ENCODE assay signal across 8 cellular contexts in genomic region chr7:130667593-130668257, GRCh38. TPM values are rescaled to one million over a fixed set of nuclear protein-coding genes. Genes with fewer than 3 reads are reported as not detected.
DNase-seq lines count a peak whose midpoint lies in the region; ATAC-seq, FAIRE-seq and TF ChIP-seq lines count a peak whose summit lies in the region.

No MANE protein-coding gene starts in this region.

- no peak for TF ChIP-seq POLR2A in endothelial cell of umbilical vein (IDR thresholded peaks at IDR 0.05; ENCODE audit: low read depth, low read length)

- POLR2A ChIA-PET in endothelial cell of umbilical vein (lab: Charles Lee) = no interaction called here

- no peak for FAIRE-seq in endothelial cell of umbilical vein (lab: Jason Lieb, UNC)

- dilution Hi-C loops in endothelial cell of umbilical vein (cut with MboI; ENCODE audit: extremely low pct_ligation_motif_present, low sequenced_read_pairs) = no loop called here

- BruUV-seq in endothelial cell of umbilical vein (replicated peaks; lab: Mats Ljungman, UMichigan) = TSS peak; percentile 13

- no peaks in the 10 kb centered on the region for H3K79me2 ChIP-seq in endothelial cell of umbilical vein (ENCODE audit: control insufficient read depth, insufficient read depth, low read length)

- DNase-seq in RPMI8226 (peak; percentile 24), endothelial cell of umbilical vein (ENCODE audit: low read depth, low spot score) (peak; percentile 20), T-helper 9 cell (no peak)
- DNase-seq in activated CD4-positive, alpha-beta T cell treated with anti-CD3 and anti-CD28 coated beads, Interleukin-2, amount 50 U/mL, for 4 hours = no peak

- H3K4me2 ChIP-seq in BLaER1 (peak overlapping the region; percentile 95), endothelial cell of umbilical vein (ENCODE audit: insufficient read depth, low read length) (peak overlapping the region; percentile 94)

- CTCF ChIA-PET in endothelial cell of umbilical vein (lab: Charles Lee) = interaction anchor here (1.4 kb wide), 1 partner anchor 176 kb away, joined by 3 read pairs; the partner anchor contains the start of gene MEST

- H3K27me3 ChIP-seq in BLaER1 (no peaks in the 10 kb centered on the region), endothelial cell of umbilical vein (ENCODE audit: control insufficient read depth in 2 of 2, insufficient read depth in 2 of 2, low read length in 2 of 2) (peaks cover under 1 to 5% of the 10 kb centered on the region in 2 experiments), neuron (ENCODE audit: insufficient read depth, low read length) (no peaks in the 10 kb centered on the region)

- ATAC-seq in GM19438 (IDR thresholded peaks at IDR 0.05; ENCODE audit: low read depth, unreplicated experiment) = peak; percentile 11
- no peak for ATAC-seq in HG03135 (IDR thresholded peaks at IDR 0.05; ENCODE audit: unreplicated experiment)

- H3K27ac ChIP-seq in BLaER1 (peak overlapping the region; percentile 83), endothelial cell of umbilical vein (ENCODE audit: insufficient read depth, low read depth, low read length) (no peak overlapping the region)

- H4K20me1 ChIP-seq in BLaER1 (no peaks in the 10 kb centered on the region), endothelial cell of umbilical vein (replicated peaks; ENCODE audit: control insufficient read depth, extremely low read depth, insufficient read depth, low read length) (no peaks in the 10 kb centered on the region)

- H3K9ac ChIP-seq in BLaER1 (peak overlapping the region; percentile 83), endothelial cell of umbilical vein (replicated peaks; ENCODE audit: extremely low read depth, insufficient read depth, low read length) (peak overlapping the region; percentile 11)

- peaks cover 20% of the 10 kb centered on the region for H3K4me1 ChIP-seq in BLaER1
- peaks cover 4% of the 10 kb centered on the region for H3K4me1 ChIP-seq in endothelial cell of umbilical vein (ENCODE audit: control insufficient read depth, extremely low read depth, insufficient read depth, low read length)
- H3K4me1 ChIP-seq in neuron (ENCODE audit: insufficient read depth, low read length) = peaks cover 13% of the 10 kb centered on the region

- H2AFZ ChIP-seq in endothelial cell of umbilical vein (ENCODE audit: low read depth, low read length) (peak overlapping the region; percentile 95), neuron (ENCODE audit: low read depth, low read length) (peak overlapping the region; percentile 40)

- H3K9me3 ChIP-seq in BLaER1 = no peaks in the 10 kb centered on the region
- H3K9me3 ChIP-seq in endothelial cell of umbilical vein (replicated peaks; ENCODE audit: control insufficient read depth, insufficient read depth, low read length) = no peaks in the 10 kb centered on the region
- no peaks in the 10 kb centered on the region for H3K9me3 ChIP-seq in neuron (ENCODE audit: low read length)

- H3K9me1 ChIP-seq in endothelial cell of umbilical vein (replicated peaks; ENCODE audit: control insufficient read depth, extremely low read depth, insufficient read depth, low read length) = no peaks in the 10 kb centered on the region

- no peak for TF ChIP-seq CTCF in endothelial cell of umbilical vein (IDR thresholded peaks at IDR 0.05; ENCODE audit: extremely low read depth in 1 of 2, insufficient read depth in 1 of 2, low read depth in 1 of 2, low read length in 2 of 2)

- intact Hi-C loops in endothelial cell of umbilical vein (cut with micrococcal nuclease) = loop anchor here (1.0 kb wide), 1 partner anchor 181 kb away; no protein-coding TSS in a partner anchor

- H3K36me3 ChIP-seq in BLaER1 = no peaks in the 10 kb centered on the region; the same call in 1 of the 2 replicates
- H3K36me3 ChIP-seq in endothelial cell of umbilical vein (ENCODE audit: control insufficient read depth in 2 of 2, extremely low read depth in 1 of 2, insufficient read depth in 2 of 2, low read length in 2 of 2) = no peaks in the 10 kb centered on the region
- peaks cover 24% of the 10 kb centered on the region for H3K36me3 ChIP-seq in neuron (ENCODE audit: insufficient read depth, low read length)

- peak overlapping the region; percentile 84 for H3K4me3 ChIP-seq in BLaER1
- H3K4me3 ChIP-seq in endothelial cell of umbilical vein (replicated peaks in 1 of 3; ENCODE audit: insufficient read depth in 1 of 3, low read depth in 1 of 3, low read length in 3 of 3) = peak overlapping the region; percentile 59 to 87 (median 77)
- peak overlapping the region; percentile 79 for H3K4me3 ChIP-seq in neuron (ENCODE audit: low read length)

TF ChIP-seq in endothelial cell of umbilical vein, 7 proteins besides CTCF, POLR2A, EP300 and RAD21:
- no peak for TF ChIP-seq JUN (IDR thresholded peaks at IDR 0.05; ENCODE audit: borderline replicate concordance, insufficient read depth, insufficient read length, low read depth)
- no peak for TF ChIP-seq EZH2 (IDR thresholded peaks at IDR 0.05; ENCODE audit: borderline replicate concordance, low read depth, low read length, severe bottlenecking)
TF ChIP-seq in endothelial cell of umbilical vein: peak in this region for 0.

RNA-seq across cellular contexts. Expression of gene COPG2, which starts 0.8 kb away (rescaled TPM):
- 9.4 and 19.0 TPM in 2 replicates for total RNA-seq in endothelial cell of umbilical vein
- polyA plus RNA-seq in endothelial cell of umbilical vein = 11.3 and 11.6 TPM in 2 replicates
- polyA plus RNA-seq in endothelial cell of umbilical vein (2011; cell fraction: cytosol; rRNA removed) = 15.8 and 17.4 TPM in 2 replicates
- 12.5 and 14.4 TPM in 2 replicates for polyA plus RNA-seq in endothelial cell of umbilical vein (2011; cell fraction: nucleus; rRNA removed)
- 17.6 and 18.3 TPM in 2 replicates for polyA plus RNA-seq in endothelial cell of umbilical vein (2012)
- polyA minus RNA-seq in endothelial cell of umbilical vein = 25.8 and 30.5 TPM in 2 replicates
- 12.7 TPM for polyA minus RNA-seq in endothelial cell of umbilical vein (2011; cell fraction: cytosol; rRNA and poly(A)+ RNA removed)
- 11.8 and 19.4 TPM in 2 replicates for polyA minus RNA-seq in endothelial cell of umbilical vein (2011; cell fraction: nucleus; rRNA and poly(A)+ RNA removed)

RNA-seq across cellular contexts. Expression of gene TSGA13, which starts 18.6 kb away (rescaled TPM):
- total RNA-seq in endothelial cell of umbilical vein = not detected in 2 replicates
- polyA plus RNA-seq in endothelial cell of umbilical vein = not detected in 2 replicates
- not detected in 2 replicates for polyA plus RNA-seq in endothelial cell of umbilical vein (2011; cell fraction: cytosol; rRNA removed)
- polyA plus RNA-seq in endothelial cell of umbilical vein (2011; cell fraction: nucleus; rRNA removed) = not detected in 2 replicates
- polyA plus RNA-seq in endothelial cell of umbilical vein (2012) = not detected in 2 replicates
- not detected in 2 replicates for polyA minus RNA-seq in endothelial cell of umbilical vein
- not detected for polyA minus RNA-seq in endothelial cell of umbilical vein (2011; cell fraction: cytosol; rRNA and poly(A)+ RNA removed)
- not detected in 2 replicates for polyA minus RNA-seq in endothelial cell of umbilical vein (2011; cell fraction: nucleus; rRNA and poly(A)+ RNA removed)

Comparison
In these comparisons a context has a peak if more than half of its experiments do, and no peak if none do; other contexts are left out.
1. DNase-seq: peak in RPMI8226 (single experiment) and endothelial cell of umbilical vein (single experiment); none in activated CD4-positive, alpha-beta T cell treated with anti-CD3 and anti-CD28 coated beads, Interleukin-2, amount 50 U/mL, for 4 hours (0 of 2) and T-helper 9 cell (single experiment).
2. Peak in every context shown above with its lines, with median percentiles within 50 percentile points of each other: H3K4me3 ChIP-seq.